1 cellular context compared by ENCODE assay signal in genomic region chr9:131856105-131856504, GRCh38.
TF ChIP-seq lines count a peak whose summit lies in the region.

No MANE protein-coding gene starts in this region.

TF ChIP-seq in GM23338, 12 proteins besides CTCF, POLR2A, EP300 and RAD21 (continued from another document):
- TF ChIP-seq ETS1 (IDR thresholded peaks at IDR 0.05) (no peak), ZNF462 (CRISPR knock-in tag; IDR thresholded peaks at IDR 0.05) (no peak), CREB1 (CRISPR knock-in tag; IDR thresholded peaks at IDR 0.05; ENCODE audit: low read depth) (no peak), EZH2 (IDR thresholded peaks at IDR 0.05; ENCODE audit: low read depth, unreplicated experiment) (no peak), POLR2AphosphoS5 (IDR thresholded peaks at IDR 0.05; ENCODE audit: low read depth) (no peak), NANOG (IDR thresholded peaks at IDR 0.05; ENCODE audit: borderline replicate concordance) (no peak), ZNF331 (CRISPR knock-in tag; IDR thresholded peaks at IDR 0.05; ENCODE audit: low read depth) (no peak)
